Comparison of ENCODE assay signal across 10 cellular contexts in the genomic region with DNA sequence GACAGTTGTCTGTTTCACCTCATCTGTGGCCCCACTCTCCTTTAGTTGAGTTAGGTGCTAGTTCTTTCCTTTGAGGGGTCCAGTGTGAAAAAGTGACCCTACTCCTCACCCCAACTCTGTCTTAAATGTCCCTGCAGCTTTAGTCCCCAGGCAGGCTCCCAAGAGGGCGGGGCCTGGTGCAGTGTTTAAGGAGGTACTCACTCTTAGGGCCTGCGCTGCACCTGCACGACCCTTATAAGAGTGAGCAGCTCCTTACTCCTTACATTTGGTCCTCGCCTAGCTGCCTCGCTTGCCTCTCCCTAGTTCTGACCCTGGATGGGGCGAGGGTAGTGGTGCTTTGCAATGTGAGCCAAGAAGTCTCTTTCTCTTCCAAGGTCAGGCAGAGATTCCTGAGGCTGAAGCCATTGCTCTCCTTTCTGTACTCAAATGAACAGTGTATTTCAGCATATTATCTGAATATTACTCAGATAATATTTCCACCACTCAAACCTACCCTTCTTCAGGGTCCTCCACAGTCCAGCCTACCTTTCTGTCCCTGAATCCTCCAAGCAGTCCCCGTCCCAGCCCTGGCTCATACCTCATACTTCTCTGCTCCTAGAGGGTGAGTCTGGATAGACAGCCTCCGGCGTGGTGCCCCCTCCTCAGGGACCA.
"Had no signal": no experiment of that assay in that cellular context is flagged by ENCODE, and none has a peak within 500 bp of the region (broad histone marks: within the 10 kb centered on the region; RNA-seq: fewer than 3 reads in every experiment).

No MANE protein-coding gene starts in this region.

- FAIRE-seq: colon, endothelial cell of umbilical vein, pancreas, small intestine had no signal

- H3K4me1 ChIP-seq: ascending aorta, pancreas had no signal

- H3K27me3 ChIP-seq: ascending aorta, cardiac muscle cell, foreskin keratinocyte, pancreas had no signal

- H3K9me3 ChIP-seq: ascending aorta, pancreas had no signal

- H3K4me3 ChIP-seq: ascending aorta, cardiac muscle cell, pancreas had no signal

- DNase-seq: activated CD4-positive, alpha-beta T cell treated with anti-CD3 and anti-CD28 coated beads, Interleukin-2, amount 50 U/mL, for 4 hours; activated CD4-positive, CD25-positive, alpha-beta regulatory T cell treated with anti-CD3 and anti-CD28 coated beads, Interleukin-2, amount 50 U/mL, for 72 hours; activated gamma-delta T cell treated with Interleukin-2 at 50 U/mL for 16 hours; foreskin keratinocyte; small intestine had no signal

- H3K36me3 ChIP-seq: ascending aorta, cardiac muscle cell, pancreas had no signal

- H3K27ac ChIP-seq: ascending aorta, cardiac muscle cell, foreskin keratinocyte, pancreas had no signal

- ATAC-seq: foreskin keratinocyte had no signal
